In genomic region chr1:165217958-165218357, GRCh38 we compare ENCODE assay signal across 31 cellular contexts.
"Had no signal": no experiment of that assay in that cellular context is flagged by ENCODE, and none has a peak within 500 bp of the region (broad histone marks: within the 10 kb centered on the region; RNA-seq: fewer than 3 reads in every experiment).

No MANE protein-coding gene starts in this region.

- H3K27ac Mint-ChIP-seq: activated B cell treated with CpG ODN at 0.5 μM for 24 hours; activated CD4-positive, alpha-beta memory T cell treated with anti-CD3 and anti-CD28 coated beads for 36 hours; activated CD4-positive, alpha-beta T cell treated with anti-CD3 and anti-CD28 coated beads, Interleukin-2, amount 10 ng/mL, durations not matched to agents 24 days and 14 days; activated CD8-positive, alpha-beta T cell treated with anti-CD3 and anti-CD28 coated beads for 36 hours; activated naive CD4-positive, alpha-beta T cell treated with anti-CD3 and anti-CD28 coated beads, Interleukin-2, amount 10 ng/mL, durations not matched to agents 7 days and 5 days; activated naive CD4-positive, alpha-beta T cell treated with anti-CD3 and anti-CD28 coated beads, Interleukin-2, amount 50 U/mL, for 24 hours; activated naive CD8-positive, alpha-beta T cell; activated naive CD8-positive, alpha-beta T cell treated with anti-CD3 and anti-CD28 coated beads, Interleukin-2, amount 10 ng/mL, durations not matched to agents 7 days and 5 days; activated naive CD8-positive, alpha-beta T cell treated with anti-CD3 and anti-CD28 coated beads, Interleukin-2, amount 50 U/mL, for 24 hours; activated T-cell treated with anti-CD3 and anti-CD28 coated beads, Interleukin-2, amount 50 U/mL, for 24 hours; activated T-helper 2 cell treated with anti-CD3 and anti-CD28 coated beads, Interferon-gamma antibody, Interleukin-2, Interleukin-4, amounts not matched to agents 10 μg/mL and 5 μg/mL and 100 μg/mL, durations not matched to agents 14 hours and 24 hours and 36 hours; T-helper 1 cell treated with Interleukin-12 subunit alpha and Interleukin-12 subunit beta and Interleukin-4 antibody, amounts not matched to agents 30 μg/mL and 1 μg/mL, for 36 hours; T-helper 2 cell treated with Interferon-gamma antibody and Interleukin-4, amounts not matched to agents 5 μg/mL and 100 μg/mL, for 36 hours had no signal

- H3K9me3 Mint-ChIP-seq: activated B cell treated with CpG ODN at 0.5 μM for 24 hours; activated CD4-positive, alpha-beta memory T cell treated with anti-CD3 and anti-CD28 coated beads for 36 hours; activated CD4-positive, alpha-beta T cell treated with anti-CD3 and anti-CD28 coated beads, Interleukin-2, amount 10 ng/mL, durations not matched to agents 24 days and 14 days; activated CD8-positive, alpha-beta T cell treated with anti-CD3 and anti-CD28 coated beads for 36 hours; activated naive CD4-positive, alpha-beta T cell treated with anti-CD3 and anti-CD28 coated beads, Interleukin-2, amount 10 ng/mL, durations not matched to agents 7 days and 5 days; activated naive CD4-positive, alpha-beta T cell treated with anti-CD3 and anti-CD28 coated beads, Interleukin-2, amount 50 U/mL, for 24 hours; activated naive CD8-positive, alpha-beta T cell treated with anti-CD3 and anti-CD28 coated beads, Interleukin-2, amount 10 ng/mL, durations not matched to agents 7 days and 5 days; activated naive CD8-positive, alpha-beta T cell treated with anti-CD3 and anti-CD28 coated beads, Interleukin-2, amount 50 U/mL, for 24 hours; activated T-cell treated with anti-CD3 and anti-CD28 coated beads, Interleukin-2, amount 50 U/mL, for 24 hours; activated T-helper 2 cell treated with anti-CD3 and anti-CD28 coated beads, Interferon-gamma antibody, Interleukin-2, Interleukin-4, amounts not matched to agents 10 μg/mL and 5 μg/mL and 100 μg/mL, durations not matched to agents 14 hours and 24 hours and 36 hours; central memory CD8-positive, alpha-beta T cell; T-helper 1 cell treated with Interleukin-12 subunit alpha and Interleukin-12 subunit beta and Interleukin-4 antibody, amounts not matched to agents 30 μg/mL and 1 μg/mL, for 36 hours; T-helper 2 cell treated with Interferon-gamma antibody and Interleukin-4, amounts not matched to agents 5 μg/mL and 100 μg/mL, for 36 hours had no signal

- H3K4me1 Mint-ChIP-seq: activated B cell treated with CpG ODN at 0.5 μM for 24 hours; activated CD4-positive, alpha-beta T cell treated with anti-CD3 and anti-CD28 coated beads, Interleukin-2, amount 10 ng/mL, durations not matched to agents 24 days and 14 days; activated naive CD4-positive, alpha-beta T cell treated with anti-CD3 and anti-CD28 coated beads, Interleukin-2, amount 10 ng/mL, durations not matched to agents 7 days and 5 days; activated naive CD4-positive, alpha-beta T cell treated with anti-CD3 and anti-CD28 coated beads, Interleukin-2, amount 50 U/mL, for 24 hours; activated naive CD8-positive, alpha-beta T cell treated with anti-CD3 and anti-CD28 coated beads, Interleukin-2, amount 10 ng/mL, durations not matched to agents 7 days and 5 days; activated naive CD8-positive, alpha-beta T cell treated with anti-CD3 and anti-CD28 coated beads, Interleukin-2, amount 50 U/mL, for 24 hours; central memory CD8-positive, alpha-beta T cell had no signal

- H3K36me3 Mint-ChIP-seq: activated CD4-positive, alpha-beta memory T cell treated with anti-CD3 and anti-CD28 coated beads for 36 hours; activated naive CD4-positive, alpha-beta T cell treated with anti-CD3 and anti-CD28 coated beads, Interleukin-2, amount 10 ng/mL, durations not matched to agents 7 days and 5 days; activated naive CD4-positive, alpha-beta T cell treated with anti-CD3 and anti-CD28 coated beads, Interleukin-2, amount 50 U/mL, for 24 hours; activated naive CD8-positive, alpha-beta T cell; activated naive CD8-positive, alpha-beta T cell treated with anti-CD3 and anti-CD28 coated beads, Interleukin-2, amount 10 ng/mL, durations not matched to agents 7 days and 5 days; brain had no signal

- DNase-seq: activated B cell treated with CpG ODN at 0.5 μM for 24 hours; activated CD4-positive, alpha-beta memory T cell treated with anti-CD3 and anti-CD28 coated beads for 36 hours; activated CD4-positive, alpha-beta T cell treated with anti-CD3 and anti-CD28 coated beads for 4 hours; activated CD4-positive, alpha-beta T cell treated with anti-CD3 and anti-CD28 coated beads, Interleukin-2, amount 10 ng/mL, durations not matched to agents 24 days and 14 days; activated CD4-positive, alpha-beta T cell treated with anti-CD3 and anti-CD28 coated beads, Interleukin-2, amount 50 U/mL, for 1 hour; activated CD4-positive, alpha-beta T cell treated with anti-CD3 and anti-CD28 coated beads, Interleukin-2, amount 50 U/mL, for 4 hours; activated CD4-positive, CD25-positive, alpha-beta regulatory T cell treated with anti-CD3 and anti-CD28 coated beads, Interleukin-2, amount 50 U/mL, for 72 hours; activated CD8-positive, alpha-beta memory T cell treated with anti-CD3 and anti-CD28 coated beads, Interleukin-2, amount 50 U/mL, for 4 hours; activated CD8-positive, alpha-beta T cell treated with anti-CD3 and anti-CD28 coated beads for 36 hours; activated effector memory CD4-positive, alpha-beta T cell treated with Interleukin-2 at 50 U/mL for 16 hours; activated gamma-delta T cell; activated naive CD4-positive, alpha-beta T cell treated with anti-CD3 and anti-CD28 coated beads, Interleukin-2, amount 10 ng/mL, durations not matched to agents 7 days and 5 days; activated naive CD4-positive, alpha-beta T cell treated with Interleukin-2 at 50 U/mL for 16 hours; activated naive CD8-positive, alpha-beta T cell treated with anti-CD3 and anti-CD28 coated beads, Interleukin-2, amount 10 ng/mL, durations not matched to agents 7 days and 5 days; activated naive CD8-positive, alpha-beta T cell treated with anti-CD3 and anti-CD28 coated beads, Interleukin-2, amount 50 U/mL, for 24 hours; activated T-cell treated with anti-CD3 and anti-CD28 coated beads, Interleukin-2, amount 50 U/mL, for 24 hours; activated T-cell treated with anti-CD3 and anti-CD28 coated beads, Interleukin-2, amount 50 U/mL, for 48 hours; amygdala; anterior cingulate cortex; caudate nucleus; cerebellar nuclear complex; T-helper 1 cell; T-helper 2 cell; T-helper 9 cell had no signal

- H3K4me3 Mint-ChIP-seq: activated B cell treated with CpG ODN at 0.5 μM for 24 hours; activated CD4-positive, alpha-beta memory T cell treated with anti-CD3 and anti-CD28 coated beads for 36 hours; activated CD4-positive, alpha-beta T cell treated with anti-CD3 and anti-CD28 coated beads, Interleukin-2, amount 10 ng/mL, durations not matched to agents 24 days and 14 days; activated CD8-positive, alpha-beta T cell treated with anti-CD3 and anti-CD28 coated beads for 36 hours; activated naive CD4-positive, alpha-beta T cell treated with anti-CD3 and anti-CD28 coated beads, Interleukin-2, amount 10 ng/mL, durations not matched to agents 7 days and 5 days; activated naive CD4-positive, alpha-beta T cell treated with anti-CD3 and anti-CD28 coated beads, Interleukin-2, amount 50 U/mL, for 24 hours; activated naive CD8-positive, alpha-beta T cell; activated naive CD8-positive, alpha-beta T cell treated with anti-CD3 and anti-CD28 coated beads, Interleukin-2, amount 10 ng/mL, durations not matched to agents 7 days and 5 days; activated naive CD8-positive, alpha-beta T cell treated with anti-CD3 and anti-CD28 coated beads, Interleukin-2, amount 50 U/mL, for 24 hours; activated T-cell treated with anti-CD3 and anti-CD28 coated beads, Interleukin-2, amount 50 U/mL, for 24 hours; central memory CD8-positive, alpha-beta T cell; T-helper 1 cell treated with Interleukin-12 subunit alpha and Interleukin-12 subunit beta and Interleukin-4 antibody, amounts not matched to agents 30 μg/mL and 1 μg/mL, for 36 hours; T-helper 2 cell treated with Interferon-gamma antibody and Interleukin-4, amounts not matched to agents 5 μg/mL and 100 μg/mL, for 36 hours had no signal

- H3K27me3 Mint-ChIP-seq: activated naive CD8-positive, alpha-beta T cell treated with anti-CD3 and anti-CD28 coated beads, Interleukin-2, amount 50 U/mL, for 24 hours had no signal
